In genomic region chr7:141151726-141152125, GRCh38 we compare ENCODE assay signal across 24 cellular contexts.
"Had no signal": no experiment of that assay in that cellular context is flagged by ENCODE, and none has a peak within 500 bp of the region (broad histone marks: within the 10 kb centered on the region; RNA-seq: fewer than 3 reads in every experiment).

No MANE protein-coding gene starts in this region.

- FAIRE-seq: astrocyte had no signal

- H3K9me3 ChIP-seq: SK-N-SH had no signal

- H3K4me1 Mint-ChIP-seq: activated B cell treated with CpG ODN at 0.5 μM for 24 hours; activated CD4-positive, alpha-beta memory T cell treated with anti-CD3 and anti-CD28 coated beads, Interleukin-2, amount 10 ng/mL, durations not matched to agents 7 days and 5 days; activated CD4-positive, alpha-beta T cell treated with anti-CD3 and anti-CD28 coated beads, Interleukin-2, amount 10 ng/mL, durations not matched to agents 7 days and 5 days; activated T-helper 17 cell treated with anti-CD3 and anti-CD28 coated beads, Interleukin-2, amount 50 U/mL, for 72 hours had no signal

- DNase-seq: activated B cell treated with CpG ODN at 0.5 μM for 24 hours; activated CD4-positive, alpha-beta memory T cell treated with anti-CD3 and anti-CD28 coated beads, Interleukin-2, amount 10 ng/mL, durations not matched to agents 7 days and 5 days; activated CD4-positive, alpha-beta T cell treated with anti-CD3 and anti-CD28 coated beads, Interleukin-2, amount 10 ng/mL, durations not matched to agents 7 days and 5 days; activated gamma-delta T cell; activated naive CD4-positive, alpha-beta T cell treated with anti-CD3 and anti-CD28 coated beads for 36 hours; activated T-cell treated with anti-CD3 and anti-CD28 coated beads for 4 hours; activated T-cell treated with anti-CD3 and anti-CD28 coated beads, Interleukin-2, amount 50 U/mL, for 48 hours; amygdala; KBM-7; NCI-H1092; NCI-H1417; NCI-H1694; NCI-H2029; NCI-H2107; NCI-H2171 treated with DMSO at 0.1 percent for 48 hours; NCI-H226; NCI-H526 treated with DMSO at 0.1 percent for 48 hours; RPMI8226; SK-N-SH had no signal

- H3K4me2 ChIP-seq: SK-N-SH had no signal

- H3K36me3 Mint-ChIP-seq: activated naive CD8-positive, alpha-beta T cell; brain had no signal

- H3K9me3 Mint-ChIP-seq: activated B cell treated with CpG ODN at 0.5 μM for 24 hours; activated CD4-positive, alpha-beta memory T cell treated with anti-CD3 and anti-CD28 coated beads, Interleukin-2, amount 10 ng/mL, durations not matched to agents 7 days and 5 days; activated CD4-positive, alpha-beta T cell treated with anti-CD3 and anti-CD28 coated beads, Interleukin-2, amount 10 ng/mL, durations not matched to agents 7 days and 5 days; activated naive CD4-positive, alpha-beta T cell treated with anti-CD3 and anti-CD28 coated beads for 36 hours; activated T-helper 17 cell treated with anti-CD3 and anti-CD28 coated beads, Interleukin-2, amount 50 U/mL, for 72 hours; brain had no signal

- H3K4me3 Mint-ChIP-seq: activated B cell treated with CpG ODN at 0.5 μM for 24 hours; activated CD4-positive, alpha-beta memory T cell treated with anti-CD3 and anti-CD28 coated beads, Interleukin-2, amount 10 ng/mL, durations not matched to agents 7 days and 5 days; activated CD4-positive, alpha-beta T cell treated with anti-CD3 and anti-CD28 coated beads, Interleukin-2, amount 10 ng/mL, durations not matched to agents 7 days and 5 days; activated naive CD4-positive, alpha-beta T cell treated with anti-CD3 and anti-CD28 coated beads for 36 hours; activated naive CD8-positive, alpha-beta T cell; activated T-helper 17 cell treated with anti-CD3 and anti-CD28 coated beads, Interleukin-2, amount 50 U/mL, for 72 hours; brain had no signal

- H3K9ac ChIP-seq: SK-N-SH had no signal

- H3K27me3 Mint-ChIP-seq: activated CD4-positive, alpha-beta memory T cell treated with anti-CD3 and anti-CD28 coated beads, Interleukin-2, amount 10 ng/mL, durations not matched to agents 7 days and 5 days; activated CD4-positive, alpha-beta T cell treated with anti-CD3 and anti-CD28 coated beads, Interleukin-2, amount 10 ng/mL, durations not matched to agents 7 days and 5 days; activated naive CD8-positive, alpha-beta T cell; activated T-helper 17 cell treated with anti-CD3 and anti-CD28 coated beads, Interleukin-2, amount 50 U/mL, for 72 hours; brain had no signal

- ATAC-seq: activated T-helper 17 cell treated with anti-CD3 and anti-CD28 coated beads, Interleukin-2, amount 50 U/mL, for 72 hours; Right ventricle myocardium inferior had no signal

- H3K27ac Mint-ChIP-seq: activated B cell treated with CpG ODN at 0.5 μM for 24 hours; activated CD4-positive, alpha-beta memory T cell treated with anti-CD3 and anti-CD28 coated beads, Interleukin-2, amount 10 ng/mL, durations not matched to agents 7 days and 5 days; activated CD4-positive, alpha-beta T cell treated with anti-CD3 and anti-CD28 coated beads, Interleukin-2, amount 10 ng/mL, durations not matched to agents 7 days and 5 days; activated naive CD4-positive, alpha-beta T cell treated with anti-CD3 and anti-CD28 coated beads for 36 hours; activated naive CD8-positive, alpha-beta T cell; activated T-helper 17 cell treated with anti-CD3 and anti-CD28 coated beads, Interleukin-2, amount 50 U/mL, for 72 hours; brain had no signal
